Comparison of ENCODE assay signal across 8 cellular contexts in genomic region chr15:88467073-88467934, GRCh38. TPM values are rescaled to one million over a fixed set of nuclear protein-coding genes. Genes with fewer than 3 reads are reported as not detected.
A peak's percentile ranks its signal among the peaks of the same experiment; 100 is the strongest.
DNase-seq lines count a peak whose midpoint lies in the region; ATAC-seq and TF ChIP-seq lines count a peak whose summit lies in the region.

MRPL46 (minus strand) TSS chr15:88467388; CDS start chr15:88467377, 11 bp downstream.
MRPS11 (plus strand) TSS chr15:88467708; CDS start chr15:88467718, 10 bp downstream.

- H3K36me3 ChIP-seq in Panc1 (ENCODE audit: control insufficient read depth, insufficient read depth, low read length) (peaks cover 8% of the 10 kb centered on the region; the same call in 1 of the 2 replicates), muscle layer of colon (ENCODE audit: insufficient read depth, low read length) (peaks cover 29% of the 10 kb centered on the region)

- peaks cover 25% of the 10 kb centered on the region for H3K36me3 Mint-ChIP-seq in activated T-cell treated with anti-CD3 and anti-CD28 coated beads, Interleukin-2, amount 50 U/mL, for 4 hours (ENCODE audit: insufficient read depth)

- H3K9me3 Mint-ChIP-seq in activated T-cell treated with anti-CD3 and anti-CD28 coated beads, Interleukin-2, amount 50 U/mL, for 4 hours = no peaks in the 10 kb centered on the region

- H3K27me3 ChIP-seq in Panc1 (ENCODE audit: control insufficient read depth, insufficient read depth, low read length) (no peaks in the 10 kb centered on the region), muscle layer of colon (ENCODE audit: control insufficient read depth in 1 of 2, insufficient read depth in 2 of 2, low read length in 2 of 2) (no peaks in the 10 kb centered on the region)

- H3K9me3 ChIP-seq in Panc1 (ENCODE audit: control insufficient read depth, insufficient read depth, low read depth, low read length) = no peaks in the 10 kb centered on the region
- no peaks in the 10 kb centered on the region for H3K9me3 ChIP-seq in muscle layer of colon (ENCODE audit: low read length)

- H3K9ac ChIP-seq in muscle layer of colon (ENCODE audit: low read length) = peak within 1 kb of the TSS; percentile 66

- H3K4me1 Mint-ChIP-seq in activated T-cell treated with anti-CD3 and anti-CD28 coated beads, Interleukin-2, amount 50 U/mL, for 4 hours (ENCODE audit: low read depth) = peaks cover 31% of the 10 kb centered on the region

- peak within 1 kb of the TSS; percentile 99 for H3K27ac ChIP-seq in Panc1 (ENCODE audit: low read length)
- peak within 1 kb of the TSS; percentile 95 for H3K27ac ChIP-seq in muscle layer of colon (ENCODE audit: low read depth, low read length)

- in situ Hi-C loops in KBM-7 (cut with MboI; ENCODE audit: low pct_unique_long_range_greater_than_20kb, low sequenced_read_pairs) = loop anchor here (10.0 kb wide), 1 partner anchor 157 kb away; the partner anchor contains the start of gene AEN
- in situ Hi-C loops in Panc1 (cut with HindIII; ENCODE audit: low pct_unique_long_range_greater_than_20kb, low sequenced_read_pairs) = no loop called here

- ATAC-seq in GM21723 (IDR thresholded peaks at IDR 0.05; ENCODE audit: unreplicated experiment) (peak; percentile 89), Panc1 (peak; percentile 98), esophagus mucosa (peak; percentile 94)
- ATAC-seq in activated T-cell treated with anti-CD3 and anti-CD28 coated beads, Interleukin-2, amount 50 U/mL, for 4 hours = peak; percentile 86 to 90

- peaks cover 9% of the 10 kb centered on the region for H3K4me1 ChIP-seq in Panc1 (ENCODE audit: control insufficient read depth, insufficient read depth, low read length)
- H3K4me1 ChIP-seq in muscle layer of colon (ENCODE audit: insufficient read depth, low read length) = peaks cover 22% of the 10 kb centered on the region

- no TSS peak for BruUV-seq in Panc1 (replicated peaks; lab: Mats Ljungman, UMichigan)

- CTCF ChIA-PET in Panc1 (lab: Charles Lee) = interaction anchor here (0.6 to 1.0 kb wide), 3 partner anchors 17 to 671 kb away, joined by 3 read pairs; no protein-coding TSS in a partner anchor

- POLR2A ChIA-PET in Panc1 (lab: Charles Lee) = interaction anchor here (0.8 kb wide), 1 partner anchor 29 kb away, joined by 3 read pairs; no protein-coding TSS in a partner anchor

- H3K27me3 Mint-ChIP-seq in activated T-cell treated with anti-CD3 and anti-CD28 coated beads, Interleukin-2, amount 50 U/mL, for 4 hours (ENCODE audit: low read depth) = no peaks in the 10 kb centered on the region

- H3K4me3 ChIP-seq in Panc1 (ENCODE audit: low read depth in 2 of 2, low read length in 2 of 2) (peak within 1 kb of the TSS; percentile 97 to 98), muscle layer of colon (ENCODE audit: low read depth in 1 of 2, low read length in 2 of 2) (peak within 1 kb of the TSS; percentile 89 to 97)

- intact Hi-C loops in Panc1 (cut with micrococcal nuclease; ENCODE audit: unreplicated experiment) = no loop called here

- peak within 1 kb of the TSS; percentile 92 for H3K4me3 Mint-ChIP-seq in activated T-cell treated with anti-CD3 and anti-CD28 coated beads, Interleukin-2, amount 50 U/mL, for 4 hours

- peak; percentile 87 for DNase-seq in DMS53 treated with DMSO at 0.1 percent for 48 hours (lab: John Stamatoyannopoulos, UW; ENCODE audit: unreplicated experiment)
- DNase-seq in KBM-7 = peak; percentile 98
- DNase-seq in Panc1 (ENCODE audit: low read depth, low spot score) = peak; percentile 89
- DNase-seq in activated T-cell treated with anti-CD3 and anti-CD28 coated beads, Interleukin-2, amount 50 U/mL, for 4 hours = peak; percentile 86
- peak; percentile 83 for DNase-seq in stimulated activated CD8-positive, alpha-beta memory T cell treated with anti-CD3 and anti-CD28 coated beads, Interleukin-7, amount 100 ng/mL, for 24 hours (ENCODE audit: low read depth)

- no peak for TF ChIP-seq CTCF in Panc1 (IDR thresholded peaks at IDR 0.05)

RNA-seq across cellular contexts. Expression of gene MRPL46, which starts in this region (rescaled TPM):
- total RNA-seq in Panc1 (2021; ENCODE audit: unreplicated experiment) = 31.3 TPM
- 23.9 TPM for polyA plus RNA-seq in Panc1 (2012; ENCODE audit: insufficient read length)
- total RNA-seq in activated T-cell treated with anti-CD3 and anti-CD28 coated beads, Interleukin-2, amount 50 U/mL, for 4 hours = 10 to 100 TPM; 50.0 to 56.3 (median 51.4) TPM
- total RNA-seq in esophagus mucosa = 31.1 TPM

RNA-seq across cellular contexts. Expression of gene MRPS11, which starts in this region (rescaled TPM):
- 76.9 TPM for total RNA-seq in Panc1 (2021; ENCODE audit: unreplicated experiment)
- 82.3 TPM for polyA plus RNA-seq in Panc1 (2012; ENCODE audit: insufficient read length)
- total RNA-seq in activated T-cell treated with anti-CD3 and anti-CD28 coated beads, Interleukin-2, amount 50 U/mL, for 4 hours = 10 to 100 TPM; 61.3 to 73.4 (median 67.2) TPM
- total RNA-seq in esophagus mucosa = 42.7 TPM

Comparison
In these comparisons a context has a peak if more than half of its experiments do, and no peak if none do; other contexts are left out.
1. Peak in every context shown above with its lines: DNase-seq, ATAC-seq, H3K4me3 ChIP-seq and H3K27ac ChIP-seq.